ENCODE assay signal across 10 cellular contexts in the genomic region with DNA sequence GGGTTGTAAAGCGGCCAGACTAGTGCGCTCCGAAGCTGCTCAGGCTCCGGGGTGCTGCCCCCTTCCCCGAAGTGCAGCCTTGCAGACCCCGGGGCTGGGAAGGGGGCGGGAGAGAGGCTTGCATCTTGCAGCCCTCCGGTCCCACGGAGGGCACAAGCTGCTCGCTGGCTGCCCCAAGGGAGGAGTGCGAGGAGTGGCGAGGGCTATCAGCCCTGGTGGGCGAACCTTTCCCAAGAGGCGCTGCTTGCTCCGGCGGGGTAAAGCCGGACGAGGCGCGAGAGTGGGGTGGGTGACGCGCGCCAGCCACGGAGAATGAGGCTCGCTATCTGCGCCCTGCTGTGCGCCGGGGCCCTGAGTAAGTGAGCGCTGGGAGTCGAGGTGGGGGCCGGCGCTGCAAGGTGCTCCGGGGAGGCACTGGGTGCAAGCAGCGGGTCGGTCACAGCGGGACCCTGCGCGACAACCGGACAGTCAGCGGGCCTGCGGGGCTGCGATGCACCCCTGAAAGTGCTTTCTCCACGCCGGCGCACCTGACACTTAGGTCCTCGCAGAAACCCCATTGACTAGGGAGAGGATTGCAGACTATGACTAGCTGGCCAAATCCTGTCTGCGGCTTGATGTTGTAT. TPM values are rescaled to one million over a fixed set of nuclear protein-coding genes. Genes with fewer than 3 reads are reported as not detected.
DNase-seq lines count a peak whose midpoint lies in the region; ATAC-seq, FAIRE-seq and TF ChIP-seq lines count a peak whose summit lies in the region.
"Had no signal": no experiment of that assay in that cellular context is flagged by ENCODE, and none has a peak within 500 bp of the region (broad histone marks: within the 10 kb centered on the region; RNA-seq: fewer than 3 reads in every experiment).

No MANE protein-coding gene starts in this region.

- no peak for TF ChIP-seq POLR2A in stomach (IDR thresholded peaks at IDR 0.05)

- POLR2A ChIA-PET in activated naive CD8-positive, alpha-beta T cell treated with anti-CD3 and anti-CD28 coated beads, Interleukin-2, amount 10 ng/mL, durations not matched to agents 7 days and 5 days (lab: Charles Lee) = no interaction called here

- H3K9me3 ChIP-seq in mesodermal cell (ENCODE audit: control insufficient read depth, low read length) (no peaks in the 10 kb centered on the region), stomach (no peaks in the 10 kb centered on the region)

- ATAC-seq in activated naive CD8-positive, alpha-beta T cell treated with anti-CD3 and anti-CD28 coated beads, Interleukin-2, amount 10 ng/mL, durations not matched to agents 7 days and 5 days (ENCODE audit: low read depth) = no peak
- ATAC-seq in stimulated activated naive CD8-positive, alpha-beta T cell treated with anti-CD3 and anti-CD28 coated beads, Interleukin-15, Interleukin-2, amounts not matched to agents 100 U/mL and 50 U/mL, for 24 hours = peak; percentile 28
- ATAC-seq: activated CD8-positive, alpha-beta memory T cell treated with anti-CD3 and anti-CD28 coated beads, Interleukin-2, amount 10 ng/mL, durations not matched to agents 7 days and 5 days had no signal

- no peaks in the 10 kb centered on the region for H3K36me3 Mint-ChIP-seq in activated naive CD8-positive, alpha-beta T cell treated with anti-CD3 and anti-CD28 coated beads, Interleukin-2, amount 10 ng/mL, durations not matched to agents 7 days and 5 days
- H3K36me3 Mint-ChIP-seq in activated naive CD8-positive, alpha-beta T cell treated with anti-CD3 and anti-CD28 coated beads for 36 hours = no peaks in the 10 kb centered on the region
- H3K36me3 Mint-ChIP-seq: activated CD8-positive, alpha-beta memory T cell treated with anti-CD3 and anti-CD28 coated beads, Interleukin-2, amount 10 ng/mL, durations not matched to agents 7 days and 5 days had no signal

- peaks cover 4% of the 10 kb centered on the region for H3K4me1 ChIP-seq in mesodermal cell (ENCODE audit: control insufficient read depth, insufficient read depth, low read length, poor library complexity, severe bottlenecking)
- peaks cover 7 to 29% (median 11%) of the 10 kb centered on the region in 4 donors for H3K4me1 ChIP-seq in stomach

- H3K27me3 ChIP-seq in brain microvascular endothelial cell (replicated peaks) = peaks cover 35% of the 10 kb centered on the region
- H3K27me3 ChIP-seq in stomach = peaks cover 0 to 41% (median 21%) of the 10 kb centered on the region in 3 donors

- FAIRE-seq in HTR-8/SVneo (lab: Jason Lieb, UNC) = no peak

- no peak for TF ChIP-seq EP300 in stomach (IDR thresholded peaks at IDR 0.05)

- peaks cover 2% of the 10 kb centered on the region for H3K4me1 Mint-ChIP-seq in activated naive CD8-positive, alpha-beta T cell treated with anti-CD3 and anti-CD28 coated beads, Interleukin-2, amount 10 ng/mL, durations not matched to agents 7 days and 5 days
- peaks cover 11% of the 10 kb centered on the region for H3K4me1 Mint-ChIP-seq in activated naive CD8-positive, alpha-beta T cell treated with anti-CD3 and anti-CD28 coated beads for 36 hours
- H3K4me1 Mint-ChIP-seq: activated CD8-positive, alpha-beta memory T cell treated with anti-CD3 and anti-CD28 coated beads, Interleukin-2, amount 10 ng/mL, durations not matched to agents 7 days and 5 days had no signal

- H3K27me3 Mint-ChIP-seq in activated naive CD8-positive, alpha-beta T cell treated with anti-CD3 and anti-CD28 coated beads, Interleukin-2, amount 10 ng/mL, durations not matched to agents 7 days and 5 days = peaks cover 67% of the 10 kb centered on the region
- peaks cover 68% of the 10 kb centered on the region for H3K27me3 Mint-ChIP-seq in activated naive CD8-positive, alpha-beta T cell treated with anti-CD3 and anti-CD28 coated beads for 36 hours

- in situ Hi-C loops in brain microvascular endothelial cell (cut with HindIII; ENCODE audit: low pct_ligation_motif_present, low sequenced_read_pairs) = no loop called here

- H3K36me3 ChIP-seq in brain microvascular endothelial cell (replicated peaks) (no peaks in the 10 kb centered on the region), mesodermal cell (ENCODE audit: control insufficient read depth, insufficient read depth, low read length) (no peaks in the 10 kb centered on the region), stomach (no peaks in the 10 kb centered on the region)

- no peak for DNase-seq in activated naive CD8-positive, alpha-beta T cell treated with anti-CD3 and anti-CD28 coated beads, Interleukin-2, amount 10 ng/mL, durations not matched to agents 7 days and 5 days
- DNase-seq in activated naive CD8-positive, alpha-beta T cell treated with anti-CD3 and anti-CD28 coated beads for 36 hours = no peak
- no peak for DNase-seq in brain microvascular endothelial cell
- no peak for DNase-seq in stimulated activated naive CD8-positive, alpha-beta T cell treated with anti-CD3 and anti-CD28 coated beads, Interleukin-15, Interleukin-2, amounts not matched to agents 100 U/mL and 50 U/mL, for 24 hours
- no peak for DNase-seq in GDM1 (lab: John Stamatoyannopoulos, UW)
- DNase-seq in stomach = no peak
- no peak for DNase-seq in HTR-8/SVneo (ENCODE audit: insufficient read length, low spot score)
- DNase-seq: activated CD8-positive, alpha-beta memory T cell treated with anti-CD3 and anti-CD28 coated beads, Interleukin-2, amount 10 ng/mL, durations not matched to agents 7 days and 5 days; stimulated activated CD4-positive, alpha-beta T cell treated with anti-CD3 and anti-CD28 coated beads, Interleukin-15, amount 100 ng/mL, for 24 hours had no signal

- H3K4me3 ChIP-seq in brain microvascular endothelial cell (ENCODE audit: low read depth, low read length) (peak overlapping the region; percentile 20), mesodermal cell (ENCODE audit: extremely low read depth, insufficient read depth, low read length, poor library complexity, severe bottlenecking) (peak overlapping the region; percentile 20), stomach (peak overlapping the region in 2 of 4 donors; percentile 5 to 6)

- intact Hi-C loops in stomach (cut with DNase I; ENCODE audit: low total_unique reads) = no loop called here

- H3K4me3 Mint-ChIP-seq in activated naive CD8-positive, alpha-beta T cell treated with anti-CD3 and anti-CD28 coated beads, Interleukin-2, amount 10 ng/mL, durations not matched to agents 7 days and 5 days = peak overlapping the region; percentile 58
- no peak overlapping the region for H3K4me3 Mint-ChIP-seq in activated naive CD8-positive, alpha-beta T cell treated with anti-CD3 and anti-CD28 coated beads for 36 hours
- H3K4me3 Mint-ChIP-seq: activated CD8-positive, alpha-beta memory T cell treated with anti-CD3 and anti-CD28 coated beads, Interleukin-2, amount 10 ng/mL, durations not matched to agents 7 days and 5 days had no signal

- no peaks in the 10 kb centered on the region for H3K9me3 Mint-ChIP-seq in activated naive CD8-positive, alpha-beta T cell treated with anti-CD3 and anti-CD28 coated beads, Interleukin-2, amount 10 ng/mL, durations not matched to agents 7 days and 5 days
- peaks cover 8% of the 10 kb centered on the region for H3K9me3 Mint-ChIP-seq in activated naive CD8-positive, alpha-beta T cell treated with anti-CD3 and anti-CD28 coated beads for 36 hours

- H3K27ac ChIP-seq in brain microvascular endothelial cell (no peak overlapping the region), mesodermal cell (ENCODE audit: low read depth, low read length, severe bottlenecking) (no peak overlapping the region), stomach (no peak overlapping the region)

- TF ChIP-seq CTCF in brain microvascular endothelial cell (IDR thresholded peaks at IDR 0.05; ENCODE audit: low read depth, low read length, missing control alignments) (no peak), stomach (IDR thresholded peaks at IDR 0.05) (no peak)

- WGBS in mesodermal cell (ENCODE audit: insufficient coverage in 2 of 2), 2 experiments = 10 to 12% methylated on average over 43 to 44 of the region's 47 CpGs
- WGBS in stomach, 5 donors = 7 to 14% (median 9%) methylated on average over 18 to 47 of the region's 47 CpGs

- no peak overlapping the region for H3K27ac Mint-ChIP-seq in activated naive CD8-positive, alpha-beta T cell treated with anti-CD3 and anti-CD28 coated beads, Interleukin-2, amount 10 ng/mL, durations not matched to agents 7 days and 5 days
- no peak overlapping the region for H3K27ac Mint-ChIP-seq in activated naive CD8-positive, alpha-beta T cell treated with anti-CD3 and anti-CD28 coated beads for 36 hours
- H3K27ac Mint-ChIP-seq: activated CD8-positive, alpha-beta memory T cell treated with anti-CD3 and anti-CD28 coated beads, Interleukin-2, amount 10 ng/mL, durations not matched to agents 7 days and 5 days had no signal

RNA-seq across cellular contexts. Expression of gene TOPBP1, which starts 12.7 kb away (rescaled TPM):
- total RNA-seq in activated naive CD8-positive, alpha-beta T cell treated with anti-CD3 and anti-CD28 coated beads, Interleukin-2, amount 10 ng/mL, durations not matched to agents 7 days and 5 days = 10 to 100 TPM; 82.0 to 84.0 TPM
- 10 to 100 TPM; 82.3 to 84.4 TPM for total RNA-seq in activated naive CD8-positive, alpha-beta T cell treated with anti-CD3 and anti-CD28 coated beads for 36 hours
- 44.9 TPM for polyA plus RNA-seq in mesodermal cell (2013, experiment 1 of 2)
- polyA plus RNA-seq in mesodermal cell (2013, experiment 2 of 2) = 45.6 TPM
- 10 to 100 TPM; 41.7 to 78.1 (median 49.1) TPM for total RNA-seq in stomach
- 10 to 100 TPM in 1 of 3 donors, 1 to 10 TPM in 2; 5.5 to 10.6 (median 7.3) TPM for polyA plus RNA-seq in stomach
